ENCODE assay signal across 20 cellular contexts in the genomic region with DNA sequence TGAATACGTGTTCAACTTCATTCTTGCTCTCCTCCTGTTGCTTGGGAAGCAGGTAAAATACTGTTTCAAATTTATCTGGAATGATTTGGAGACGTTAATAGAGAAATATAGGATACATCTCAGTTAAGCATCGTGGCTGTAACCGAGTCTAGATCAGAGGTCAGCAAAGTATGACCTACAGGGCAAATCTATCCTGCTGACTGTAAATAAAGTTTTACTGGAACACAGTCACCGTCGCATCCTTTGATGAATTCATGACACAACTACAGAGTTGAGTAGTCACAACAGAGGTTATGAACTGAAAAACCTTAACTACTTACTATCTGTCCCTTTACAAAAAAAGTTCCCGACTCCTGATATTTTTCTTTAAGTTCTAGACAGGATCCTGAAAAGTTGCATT.
DNase-seq lines count a peak whose midpoint lies in the region; ATAC-seq, FAIRE-seq and TF ChIP-seq lines count a peak whose summit lies in the region.
"Had no signal": no experiment of that assay in that cellular context is flagged by ENCODE, and none has a peak within 500 bp of the region (broad histone marks: within the 10 kb centered on the region; RNA-seq: fewer than 3 reads in every experiment).

No MANE protein-coding gene starts in this region.

- TF ChIP-seq CTCF in right lobe of liver (IDR thresholded peaks at IDR 0.05) = no peak

- H3K4me1 ChIP-seq in right lobe of liver = peaks cover 0 to 47% (median 0%) of the 10 kb centered on the region in 4 donors
- H3K4me1 ChIP-seq: Caco-2 had no signal

- 51% methylated on average over 7 of the region's 7 CpGs for WGBS in right lobe of liver (ENCODE audit: insufficient coverage, low coverage, low lambda C conversion rate, missing lambda C conversion rate)

- peaks cover 4% of the 10 kb centered on the region for H3K4me1 Mint-ChIP-seq in activated CD4-positive, alpha-beta memory T cell treated with anti-CD3 and anti-CD28 coated beads for 36 hours (ENCODE audit: low read depth)
- peaks cover 3% of the 10 kb centered on the region for H3K4me1 Mint-ChIP-seq in activated CD4-positive, alpha-beta memory T cell treated with anti-CD3 and anti-CD28 coated beads, Interleukin-2, amount 10 ng/mL, durations not matched to agents 7 days and 5 days
- H3K4me1 Mint-ChIP-seq in activated T-helper 17 cell treated with anti-CD3 and anti-CD28 coated beads, Interleukin-2, amount 50 U/mL, for 72 hours = peaks cover 5% of the 10 kb centered on the region

- POLR2A ChIA-PET in activated CD4-positive, alpha-beta memory T cell treated with anti-CD3 and anti-CD28 coated beads for 36 hours (lab: Charles Lee) = no interaction called here
- POLR2A ChIA-PET in activated CD4-positive, alpha-beta memory T cell treated with anti-CD3 and anti-CD28 coated beads, Interleukin-2, amount 10 ng/mL, durations not matched to agents 7 days and 5 days (lab: Charles Lee) = no interaction called here

- H3K4me3 ChIP-seq in right lobe of liver = no peak overlapping the region

- ATAC-seq in activated T-helper 17 cell treated with anti-CD3 and anti-CD28 coated beads, Interleukin-2, amount 50 U/mL, for 72 hours (replicated peaks) = no peak
- peak; percentile 54 to 88 (median 81) for ATAC-seq in right lobe of liver
- ATAC-seq in HG03159 (IDR thresholded peaks at IDR 0.05; ENCODE audit: unreplicated experiment) = no peak
- ATAC-seq: HCT116 had no signal

- no peaks in the 10 kb centered on the region for H3K27me3 ChIP-seq in right lobe of liver

- no peak for DNase-seq in activated CD4-positive, alpha-beta memory T cell treated with anti-CD3 and anti-CD28 coated beads for 36 hours
- DNase-seq in activated CD4-positive, alpha-beta memory T cell treated with anti-CD3 and anti-CD28 coated beads, Interleukin-2, amount 10 ng/mL, durations not matched to agents 7 days and 5 days = no peak
- no peak for DNase-seq in GM12891 (ENCODE audit: insufficient read length, low spot score)
- no peak for DNase-seq in right lobe of liver
- no peak for DNase-seq in amygdala (lab: John Stamatoyannopoulos, UW)
- DNase-seq: ACHN; Caco-2; CD4-positive, alpha-beta T cell; GOT3; H7; HFFc6 had no signal

- CTCF ChIA-PET in activated CD4-positive, alpha-beta memory T cell treated with anti-CD3 and anti-CD28 coated beads for 36 hours (lab: Charles Lee) = no interaction called here
- CTCF ChIA-PET in activated CD4-positive, alpha-beta memory T cell treated with anti-CD3 and anti-CD28 coated beads, Interleukin-2, amount 10 ng/mL, durations not matched to agents 7 days and 5 days (lab: Charles Lee) = no interaction called here

- peak; percentile 9 for FAIRE-seq in GM12891 (lab: Jason Lieb, UNC)
- FAIRE-seq: A204.1, D721Med, G401.6, HTR-8/SVneo had no signal

- H3K36me3 Mint-ChIP-seq in activated CD4-positive, alpha-beta memory T cell treated with anti-CD3 and anti-CD28 coated beads for 36 hours = peaks cover 59% of the 10 kb centered on the region
- peaks cover 92% of the 10 kb centered on the region for H3K36me3 Mint-ChIP-seq in activated CD4-positive, alpha-beta memory T cell treated with anti-CD3 and anti-CD28 coated beads, Interleukin-2, amount 10 ng/mL, durations not matched to agents 7 days and 5 days (ENCODE audit: low read depth)
- peaks cover 98% of the 10 kb centered on the region for H3K36me3 Mint-ChIP-seq in activated T-helper 17 cell treated with anti-CD3 and anti-CD28 coated beads, Interleukin-2, amount 50 U/mL, for 72 hours (ENCODE audit: low read depth)

- H3K4me3 Mint-ChIP-seq in activated CD4-positive, alpha-beta memory T cell treated with anti-CD3 and anti-CD28 coated beads for 36 hours = no peak overlapping the region
- H3K4me3 Mint-ChIP-seq in activated CD4-positive, alpha-beta memory T cell treated with anti-CD3 and anti-CD28 coated beads, Interleukin-2, amount 10 ng/mL, durations not matched to agents 7 days and 5 days = no peak overlapping the region
- H3K4me3 Mint-ChIP-seq in activated T-helper 17 cell treated with anti-CD3 and anti-CD28 coated beads, Interleukin-2, amount 50 U/mL, for 72 hours = no peak overlapping the region
- H3K4me3 Mint-ChIP-seq: CD4-positive, alpha-beta T cell; HFFc6; IgD-negative memory B cell had no signal

- H3K36me3 ChIP-seq in right lobe of liver = peaks cover 0 to 8% (median 3%) of the 10 kb centered on the region in 4 donors

- no peaks in the 10 kb centered on the region for H3K9me3 Mint-ChIP-seq in activated CD4-positive, alpha-beta memory T cell treated with anti-CD3 and anti-CD28 coated beads for 36 hours
- no peaks in the 10 kb centered on the region for H3K9me3 Mint-ChIP-seq in activated CD4-positive, alpha-beta memory T cell treated with anti-CD3 and anti-CD28 coated beads, Interleukin-2, amount 10 ng/mL, durations not matched to agents 7 days and 5 days
- no peaks in the 10 kb centered on the region for H3K9me3 Mint-ChIP-seq in activated T-helper 17 cell treated with anti-CD3 and anti-CD28 coated beads, Interleukin-2, amount 50 U/mL, for 72 hours
- H3K9me3 Mint-ChIP-seq: CD4-positive, alpha-beta T cell; HFFc6 had no signal

- H3K9me3 ChIP-seq in right lobe of liver = no peaks in the 10 kb centered on the region
- H3K9me3 ChIP-seq: Caco-2 had no signal

- H3K27ac Mint-ChIP-seq in activated CD4-positive, alpha-beta memory T cell treated with anti-CD3 and anti-CD28 coated beads for 36 hours = peak overlapping the region; percentile 26
- no peak overlapping the region for H3K27ac Mint-ChIP-seq in activated CD4-positive, alpha-beta memory T cell treated with anti-CD3 and anti-CD28 coated beads, Interleukin-2, amount 10 ng/mL, durations not matched to agents 7 days and 5 days
- peak overlapping the region; percentile 58 for H3K27ac Mint-ChIP-seq in activated T-helper 17 cell treated with anti-CD3 and anti-CD28 coated beads, Interleukin-2, amount 50 U/mL, for 72 hours
- H3K27ac Mint-ChIP-seq: CD4-positive, alpha-beta T cell; HFFc6 had no signal

- peak overlapping the region in 2 of 3 donors; percentile 2 to 74 for H3K27ac ChIP-seq in right lobe of liver
- H3K27ac ChIP-seq: C4-2B had no signal

- no peaks in the 10 kb centered on the region for H3K27me3 Mint-ChIP-seq in activated CD4-positive, alpha-beta memory T cell treated with anti-CD3 and anti-CD28 coated beads for 36 hours
- H3K27me3 Mint-ChIP-seq in activated CD4-positive, alpha-beta memory T cell treated with anti-CD3 and anti-CD28 coated beads, Interleukin-2, amount 10 ng/mL, durations not matched to agents 7 days and 5 days = no peaks in the 10 kb centered on the region
- no peaks in the 10 kb centered on the region for H3K27me3 Mint-ChIP-seq in activated T-helper 17 cell treated with anti-CD3 and anti-CD28 coated beads, Interleukin-2, amount 50 U/mL, for 72 hours
- H3K27me3 Mint-ChIP-seq: CD4-positive, alpha-beta T cell; IgD-negative memory B cell had no signal

- intact Hi-C loops in activated CD4-positive, alpha-beta memory T cell treated with anti-CD3 and anti-CD28 coated beads for 36 hours (cut with micrococcal nuclease) = no loop called here
- intact Hi-C loops in right lobe of liver (cut with DNase I) = no loop called here

- TF ChIP-seq POLR2A in GM12891 (IDR thresholded peaks at IDR 0.05; ENCODE audit: low read depth, low read length) (no peak), right lobe of liver (IDR thresholded peaks at IDR 0.05) (no peak)

TF ChIP-seq in GM12891, 5 proteins besides CTCF, POLR2A, EP300 and RAD21:
- TF ChIP-seq POU2F2 (IDR thresholded peaks at IDR 0.05; ENCODE audit: low read depth, low read length) (no peak), TAF1 (IDR thresholded peaks at IDR 0.05; ENCODE audit: low read depth, low read length) (no peak), SPI1 (IDR thresholded peaks at IDR 0.05; ENCODE audit: low read depth, low read length) (no peak), POLR2AphosphoS5 (IDR thresholded peaks at IDR 0.05; ENCODE audit: low read depth, low read length) (no peak), PAX5 (IDR thresholded peaks at IDR 0.05; ENCODE audit: insufficient read depth, low read length, severe bottlenecking) (no peak)

Comparison
In these comparisons a context has a peak if more than half of its experiments do, and no peak if none do; other contexts are left out.
1. ATAC-seq: peak in right lobe of liver (4 of 4); none in activated T-helper 17 cell treated with anti-CD3 and anti-CD28 coated beads, Interleukin-2, amount 50 U/mL, for 72 hours (single experiment) and HG03159 (single experiment).